Comparison of ENCODE assay signal across 2 cellular contexts in genomic region chr17:41904242-41904841, GRCh38.
TF ChIP-seq lines count a peak whose summit lies in the region.

No MANE protein-coding gene starts in this region.

TF ChIP-seq in HepG2, 621 proteins besides CTCF, POLR2A, EP300 and RAD21:
- TF ChIP-seq HNRNPK (IDR thresholded peaks at IDR 0.05; ENCODE audit: low read depth, low read length, poor library complexity, severe bottlenecking): peak; percentile 94
- TF ChIP-seq ZNF724P (CRISPR knock-in tag; IDR thresholded peaks at IDR 0.05; ENCODE audit: borderline replicate concordance): 0 out of 2 replicates have a peak, but pooled peaks have one; percentile 31
- TF ChIP-seq, protein P1, sequence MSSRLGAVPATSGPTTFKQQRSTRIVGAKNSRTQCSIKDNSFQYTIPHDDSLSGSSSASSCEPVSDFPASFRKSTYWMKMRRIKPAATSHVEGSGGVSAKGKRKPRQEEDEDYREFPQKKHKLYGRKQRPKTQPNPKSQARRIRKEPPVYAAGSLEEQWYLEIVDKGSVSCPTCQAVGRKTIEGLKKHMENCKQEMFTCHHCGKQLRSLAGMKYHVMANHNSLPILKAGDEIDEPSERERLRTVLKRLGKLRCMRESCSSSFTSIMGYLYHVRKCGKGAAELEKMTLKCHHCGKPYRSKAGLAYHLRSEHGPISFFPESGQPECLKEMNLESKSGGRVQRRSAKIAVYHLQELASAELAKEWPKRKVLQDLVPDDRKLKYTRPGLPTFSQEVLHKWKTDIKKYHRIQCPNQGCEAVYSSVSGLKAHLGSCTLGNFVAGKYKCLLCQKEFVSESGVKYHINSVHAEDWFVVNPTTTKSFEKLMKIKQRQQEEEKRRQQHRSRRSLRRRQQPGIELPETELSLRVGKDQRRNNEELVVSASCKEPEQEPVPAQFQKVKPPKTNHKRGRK (CRISPR knock-in tag; IDR thresholded peaks at IDR 0.05): peak; percentile 52; the same call in 1 of the 2 replicates
- TF ChIP-seq PCBP1 (IDR thresholded peaks at IDR 0.05; ENCODE audit: borderline replicate concordance, low read depth, low read length): peak; percentile 74; the same call in 1 of the 2 replicates
- no peak for TF ChIP-seq ARHGAP35 (CRISPR knock-in tag; IDR thresholded peaks at IDR 0.05; ENCODE audit: borderline replicate concordance)
- peak; percentile 91 for TF ChIP-seq PCBP2 (optimal IDR thresholded peaks at IDR 0.05; ENCODE audit: low read depth, low read length, poor library complexity, severe bottlenecking)
- TF ChIP-seq MATR3 (CRISPR knock-in tag; IDR thresholded peaks at IDR 0.05): no peak
- no peak for TF ChIP-seq CHD4 (IDR thresholded peaks at IDR 0.05; ENCODE audit: borderline replicate concordance, low read length)

TF ChIP-seq in IMR-90, 13 proteins besides CTCF, POLR2A, EP300 and RAD21:
- TF ChIP-seq MXI1 (IDR thresholded peaks at IDR 0.05; ENCODE audit: borderline replicate concordance, low read depth, low read length): no peak
- TF ChIP-seq USF2 (IDR thresholded peaks at IDR 0.05; ENCODE audit: low read depth, low read length): no peak
- TF ChIP-seq CEBPB (IDR thresholded peaks at IDR 0.05; ENCODE audit: low read depth, low read length): no peak
- no peak for TF ChIP-seq MAZ (IDR thresholded peaks at IDR 0.05; ENCODE audit: borderline replicate concordance, low read depth, low read length)
- TF ChIP-seq RCOR1 (IDR thresholded peaks at IDR 0.05; ENCODE audit: insufficient replicate concordance, low read length): no peak
- no peak for TF ChIP-seq RFX5 (IDR thresholded peaks at IDR 0.05; ENCODE audit: low read depth, low read length)
- no peak for TF ChIP-seq ELK1 (IDR thresholded peaks at IDR 0.05; ENCODE audit: borderline replicate concordance, low read depth, low read length)
- no peak for TF ChIP-seq NFE2L2 (IDR thresholded peaks at IDR 0.05; ENCODE audit: low read depth, low read length)
- no peak for TF ChIP-seq BHLHE40 (IDR thresholded peaks at IDR 0.05; ENCODE audit: low read depth, low read length)
- TF ChIP-seq FOS (IDR thresholded peaks at IDR 0.05; ENCODE audit: low read depth, low read length): no peak
- TF ChIP-seq CHD1 (IDR thresholded peaks at IDR 0.05; ENCODE audit: low read depth, low read length): no peak
- no peak for TF ChIP-seq MAFK (IDR thresholded peaks at IDR 0.05; ENCODE audit: low read depth, low read length)
- no peak for TF ChIP-seq SMC3 (IDR thresholded peaks at IDR 0.05; ENCODE audit: low read depth, low read length)
